ENCODE assay signal across 17 cellular contexts in genomic region chr16:9500872-9501271, GRCh38.
DNase-seq lines count a peak whose midpoint lies in the region; ATAC-seq, FAIRE-seq and TF ChIP-seq lines count a peak whose summit lies in the region.
"Had no signal": no experiment of that assay in that cellular context is flagged by ENCODE, and none has a peak within 500 bp of the region (broad histone marks: within the 10 kb centered on the region; RNA-seq: fewer than 3 reads in every experiment).

No MANE protein-coding gene starts in this region.

- no TSS peak for BruUV-seq in K562 (replicated peaks; lab: Mats Ljungman, UMichigan)

- peak; percentile 13 for DNase-seq in NCI-H82 (lab: John Stamatoyannopoulos, UW)
- DNase-seq in NCI-H82 treated with DMSO at 0.1 percent for 48 hours (lab: John Stamatoyannopoulos, UW; ENCODE audit: unreplicated experiment): no peak
- no peak for DNase-seq in K562 (ENCODE audit: extremely low read depth in 1 of 4, low spot score in 3 of 4)
- peak; percentile 17 for DNase-seq in iPS DF 19.7 (ENCODE audit: low read depth, low spot score)
- DNase-seq in left ventricle myocardium superior: no peak
- no peak for DNase-seq in AG20443 (ENCODE audit: low spot score)
- DNase-seq in DMS114 treated with DMSO at 0.1 percent for 48 hours (lab: John Stamatoyannopoulos, UW; ENCODE audit: unreplicated experiment): no peak
- DNase-seq: CD4-positive, alpha-beta memory T cell; GF-D8 had no signal

- no peak for TF ChIP-seq POLR2A in K562 (conservative IDR thresholded peaks at IDR 0.05)

- ATAC-seq in K562 (no peak), left ventricle myocardium superior (no peak)
- ATAC-seq: A549 had no signal

- FAIRE-seq in K562 (lab: Jason Lieb, UNC): no peak
- FAIRE-seq: A549, GM12891, GM19239, HTR-8/SVneo had no signal

- H3K4me1 ChIP-seq in K562 (replicated peaks in 1 of 2; ENCODE audit: control insufficient read depth in 2 of 2, insufficient read depth in 2 of 2, low read length in 2 of 2): no peaks in the 10 kb centered on the region
- H3K4me1 ChIP-seq: A549, BLaER1, HAP-1 had no signal

- TF ChIP-seq EP300 in K562 (IDR thresholded peaks at IDR 0.05; ENCODE audit: low read length): no peak

- H4K20me1 ChIP-seq in K562 (replicated peaks; ENCODE audit: control insufficient read depth, insufficient read depth, low read length): no peaks in the 10 kb centered on the region
- H4K20me1 ChIP-seq: BLaER1 had no signal

- no peak overlapping the region for H3K4me2 ChIP-seq in K562 (ENCODE audit: insufficient read depth, low read length)
- H3K4me2 ChIP-seq: A549, BLaER1, KMS-11 had no signal

- CTCF ChIA-PET in K562 (lab: Yijun Ruan, JAX; ENCODE audit: low intra/inter-chr PET ratio): no interaction called here

- H3K9me1 ChIP-seq in K562 (ENCODE audit: control insufficient read depth, insufficient read depth, low read length): no peaks in the 10 kb centered on the region

- H3K9ac ChIP-seq in K562 (ENCODE audit: insufficient read depth in 1 of 2, low read depth in 2 of 2, low read length in 2 of 2): no peak overlapping the region
- H3K9ac ChIP-seq: BLaER1, KMS-11 had no signal

- no peak for TF ChIP-seq CTCF in K562 (IDR thresholded peaks at IDR 0.05 in 2 of 3, conservative IDR thresholded peaks at IDR 0.05 in 1 of 3; ENCODE audit: insufficient read depth in 2 of 3, low read depth in 1 of 3, low read length in 3 of 3)

- H3K36me3 ChIP-seq in K562 (ENCODE audit: control insufficient read depth, insufficient read depth, low read length): no peaks in the 10 kb centered on the region
- H3K36me3 ChIP-seq: BLaER1, HAP-1 had no signal

- H2AFZ ChIP-seq in K562 (ENCODE audit: low read depth, low read length): no peak overlapping the region

- intact Hi-C loops in K562 (cut with micrococcal nuclease): no loop called here
- intact Hi-C loops in left ventricle myocardium superior (cut with micrococcal nuclease): no loop called here

- H3K79me2 ChIP-seq in K562 (ENCODE audit: control insufficient read depth, insufficient read depth, low read length): no peaks in the 10 kb centered on the region

- in situ Hi-C loops in K562 (cut with MboI): no loop called here

- H3K27me3 ChIP-seq in K562 (ENCODE audit: control insufficient read depth in 2 of 2, insufficient read depth in 2 of 2, low read length in 2 of 2): no peaks in the 10 kb centered on the region
- H3K27me3 ChIP-seq: BLaER1 had no signal

- no peaks in the 10 kb centered on the region for H3K9me3 ChIP-seq in K562 (replicated peaks; ENCODE audit: control insufficient read depth, insufficient read depth, low read depth, low read length)
- H3K9me3 ChIP-seq: A549, HAP-1 had no signal

- no peak overlapping the region for H3K4me3 ChIP-seq in K562
- H3K4me3 ChIP-seq: A549, BLaER1, HAP-1 had no signal

- WGBS in K562 (ENCODE audit: insufficient coverage, low coverage, missing lambda C conversion rate): 0% methylated on average over 2 of the region's 2 CpGs

- no peak overlapping the region for H3K27ac ChIP-seq in K562 (ENCODE audit: extremely low read depth, low read depth, low read length)
- H3K27ac ChIP-seq: 22Rv1, A549, BLaER1, KMS-11 had no signal

- POLR2A ChIA-PET in K562 (lab: Yijun Ruan, JAX): no interaction called here

- TF ChIP-seq RAD21 in K562 (CRISPR knock-in tag; conservative IDR thresholded peaks at IDR 0.05 in 1 of 2, IDR thresholded peaks at IDR 0.05 in 1 of 2): no peak

TF ChIP-seq in K562, 482 proteins besides CTCF, POLR2A, EP300 and RAD21:
- TF ChIP-seq TAF15 (IDR thresholded peaks at IDR 0.05; ENCODE audit: low read depth, low read length) (no peak), MLLT1 (IDR thresholded peaks at IDR 0.05) (peak in 1 of 2 experiments; percentile 98; a peak in 2 of 4 replicates), ZBTB17 (CRISPR knock-in tag; IDR thresholded peaks at IDR 0.05) (peak; percentile 94), ZNF23 (CRISPR knock-in tag; IDR thresholded peaks at IDR 0.05) (peak; percentile 59; the same call in 1 of the 2 replicates)

Comparison
In these comparisons a context has a peak if more than half of its experiments do, and no peak if none do; other contexts are left out.
1. DNase-seq: peak in NCI-H82 (single experiment) and iPS DF 19.7 (single experiment); none in NCI-H82 treated with DMSO at 0.1 percent for 48 hours (single experiment), K562 (0 of 4), left ventricle myocardium superior (single experiment), AG20443 (single experiment) and DMS114 treated with DMSO at 0.1 percent for 48 hours (single experiment).